Comparison of ENCODE assay signal across 8 cellular contexts in the genomic region with DNA sequence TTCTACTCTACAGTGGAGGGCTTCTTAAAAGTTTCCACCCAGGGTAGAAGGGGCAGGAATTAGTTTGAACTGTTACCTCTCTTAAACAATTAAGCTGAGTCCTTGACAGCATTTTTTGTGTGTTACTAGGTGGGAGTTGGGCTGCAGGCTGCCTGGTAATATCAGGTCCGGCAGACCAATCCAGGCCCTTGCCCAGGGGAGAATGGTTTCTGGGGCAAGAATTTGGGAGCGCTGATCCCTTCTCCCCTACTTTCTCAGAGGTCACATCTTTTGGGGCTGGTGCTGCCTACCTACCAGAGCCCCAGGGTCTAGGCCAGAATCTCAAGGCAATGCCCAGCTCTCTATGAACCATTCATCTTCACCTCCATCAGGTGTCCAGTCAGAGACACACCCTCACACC. TPM values are rescaled to one million over a fixed set of nuclear protein-coding genes. Genes with fewer than 3 reads are reported as not detected.
A peak's percentile ranks its signal among the peaks of the same experiment; 100 is the strongest.
DNase-seq lines count a peak whose midpoint lies in the region; ATAC-seq and TF ChIP-seq lines count a peak whose summit lies in the region.

No MANE protein-coding gene starts in this region.

- no peaks in the 10 kb centered on the region for H3K27me3 Mint-ChIP-seq in T-helper 2 cell treated with Interferon-gamma antibody and Interleukin-4, amounts not matched to agents 5 μg/mL and 100 μg/mL, for 36 hours (ENCODE audit: low read depth)
- no peaks in the 10 kb centered on the region for H3K27me3 Mint-ChIP-seq in activated T-helper 17 cell treated with anti-CD3 and anti-CD28 coated beads, Interleukin-2, amount 50 U/mL, for 72 hours
- H3K27me3 Mint-ChIP-seq in stimulated activated naive B cell treated with anti-CD40 and anti-IgM and Interleukin-4, amounts not matched to agents 10 μg/mL and 1 μg/mL and 100 μg/mL, for 72 hours, result no peaks in the 10 kb centered on the region

- WGBS in lower leg skin, 2 donors, result 41 to 54% methylated on average over 2 of the region's 2 CpGs

- H3K4me3 Mint-ChIP-seq in T-helper 2 cell treated with Interferon-gamma antibody and Interleukin-4, amounts not matched to agents 5 μg/mL and 100 μg/mL, for 36 hours, result peak overlapping the region; percentile 91
- H3K4me3 Mint-ChIP-seq in activated T-helper 17 cell treated with anti-CD3 and anti-CD28 coated beads, Interleukin-2, amount 50 U/mL, for 72 hours, result peak overlapping the region; percentile 98
- H3K4me3 Mint-ChIP-seq in stimulated activated naive B cell treated with anti-CD40 and anti-IgM and Interleukin-4, amounts not matched to agents 10 μg/mL and 1 μg/mL and 100 μg/mL, for 72 hours, result peak overlapping the region; percentile 92 to 95

- peaks cover 20% of the 10 kb centered on the region for H3K36me3 Mint-ChIP-seq in T-helper 2 cell treated with Interferon-gamma antibody and Interleukin-4, amounts not matched to agents 5 μg/mL and 100 μg/mL, for 36 hours (ENCODE audit: low read depth)
- H3K36me3 Mint-ChIP-seq in activated T-helper 17 cell treated with anti-CD3 and anti-CD28 coated beads, Interleukin-2, amount 50 U/mL, for 72 hours (ENCODE audit: low read depth), result peaks cover 64% of the 10 kb centered on the region
- peaks cover 25 to 38% of the 10 kb centered on the region in 2 donors for H3K36me3 Mint-ChIP-seq in stimulated activated naive B cell treated with anti-CD40 and anti-IgM and Interleukin-4, amounts not matched to agents 10 μg/mL and 1 μg/mL and 100 μg/mL, for 72 hours

- intact Hi-C loops in lower leg skin (cut with DNase I; ENCODE audit: low total_unique reads), result no loop called here

- no peak for DNase-seq in T-helper 2 cell treated with Interferon-gamma antibody and Interleukin-4, amounts not matched to agents 5 μg/mL and 100 μg/mL, for 36 hours (ENCODE audit: low spot score)
- DNase-seq in T-helper 2 cell (no peak), lower leg skin (ENCODE audit: low spot score in 2 of 2) (no peak)
- DNase-seq in stimulated activated naive B cell treated with anti-CD40 and anti-IgM and Interleukin-4, amounts not matched to agents 10 μg/mL and 1 μg/mL and 100 μg/mL, for 72 hours, result no peak

- peak overlapping the region; percentile 98 for H3K9ac ChIP-seq in iPS-15b (ENCODE audit: low read depth, low read length)

- peak overlapping the region; percentile 94 for H3K27ac Mint-ChIP-seq in T-helper 2 cell treated with Interferon-gamma antibody and Interleukin-4, amounts not matched to agents 5 μg/mL and 100 μg/mL, for 36 hours
- peak overlapping the region; percentile 96 for H3K27ac Mint-ChIP-seq in activated T-helper 17 cell treated with anti-CD3 and anti-CD28 coated beads, Interleukin-2, amount 50 U/mL, for 72 hours
- peak overlapping the region; percentile 99 for H3K27ac Mint-ChIP-seq in stimulated activated naive B cell treated with anti-CD40 and anti-IgM and Interleukin-4, amounts not matched to agents 10 μg/mL and 1 μg/mL and 100 μg/mL, for 72 hours

- no peaks in the 10 kb centered on the region for H3K27me3 ChIP-seq in iPS-15b (ENCODE audit: control insufficient read depth, insufficient read depth, low read length)

- H3K36me3 ChIP-seq in iPS-15b (ENCODE audit: control insufficient read depth, insufficient read depth, low read length), result peaks cover 32% of the 10 kb centered on the region

- H3K4me1 Mint-ChIP-seq in T-helper 2 cell treated with Interferon-gamma antibody and Interleukin-4, amounts not matched to agents 5 μg/mL and 100 μg/mL, for 36 hours (ENCODE audit: low read depth), result peaks cover 29% of the 10 kb centered on the region
- H3K4me1 Mint-ChIP-seq in activated T-helper 17 cell treated with anti-CD3 and anti-CD28 coated beads, Interleukin-2, amount 50 U/mL, for 72 hours, result peaks cover 32% of the 10 kb centered on the region
- peaks cover 26 to 39% of the 10 kb centered on the region in 2 donors for H3K4me1 Mint-ChIP-seq in stimulated activated naive B cell treated with anti-CD40 and anti-IgM and Interleukin-4, amounts not matched to agents 10 μg/mL and 1 μg/mL and 100 μg/mL, for 72 hours

- TF ChIP-seq CTCF in lower leg skin (IDR thresholded peaks at IDR 0.05), result no peak

- ATAC-seq in activated T-helper 17 cell treated with anti-CD3 and anti-CD28 coated beads, Interleukin-2, amount 50 U/mL, for 72 hours (replicated peaks), result no peak
- no peak for ATAC-seq in stimulated activated naive B cell treated with anti-CD40 and anti-IgM and Interleukin-4, amounts not matched to agents 10 μg/mL and 1 μg/mL and 100 μg/mL, for 72 hours (replicated peaks)
- ATAC-seq in HG02588 (IDR thresholded peaks at IDR 0.05; ENCODE audit: unreplicated experiment), result no peak
- no peak for ATAC-seq in GM18520 (IDR thresholded peaks at IDR 0.05; ENCODE audit: unreplicated experiment)

- no peak for TF ChIP-seq POLR2A in lower leg skin (IDR thresholded peaks at IDR 0.05)

- H3K4me1 ChIP-seq in iPS-15b (ENCODE audit: control insufficient read depth, insufficient read depth, low read length), result peaks cover 10% of the 10 kb centered on the region

- H3K4me3 ChIP-seq in iPS-15b (ENCODE audit: low read depth, low read length) (peak overlapping the region; percentile 99), lower leg skin (ENCODE audit: low read depth, poor library complexity, severe bottlenecking) (no peak overlapping the region)

- H3K9me3 ChIP-seq in iPS-15b (ENCODE audit: control insufficient read depth, insufficient read depth, low read length), result no peaks in the 10 kb centered on the region

- no peaks in the 10 kb centered on the region for H3K9me3 Mint-ChIP-seq in T-helper 2 cell treated with Interferon-gamma antibody and Interleukin-4, amounts not matched to agents 5 μg/mL and 100 μg/mL, for 36 hours
- H3K9me3 Mint-ChIP-seq in activated T-helper 17 cell treated with anti-CD3 and anti-CD28 coated beads, Interleukin-2, amount 50 U/mL, for 72 hours, result no peaks in the 10 kb centered on the region
- no peaks in the 10 kb centered on the region for H3K9me3 Mint-ChIP-seq in stimulated activated naive B cell treated with anti-CD40 and anti-IgM and Interleukin-4, amounts not matched to agents 10 μg/mL and 1 μg/mL and 100 μg/mL, for 72 hours

RNA-seq across cellular contexts. Expression of a gene that starts 1.6 kb away (rescaled TPM):
- 10 to 100 TPM; 34.5 to 71.3 TPM for total RNA-seq in activated T-helper 17 cell treated with anti-CD3 and anti-CD28 coated beads, Interleukin-2, amount 50 U/mL, for 72 hours
- total RNA-seq in lower leg skin, result 10 to 100 TPM; 23.5 to 48.1 (median 24.3) TPM

RNA-seq across cellular contexts. Expression of a gene that starts 14.2 kb away (rescaled TPM):
- total RNA-seq in activated T-helper 17 cell treated with anti-CD3 and anti-CD28 coated beads, Interleukin-2, amount 50 U/mL, for 72 hours, result 10 to 100 TPM; 93.6 to 99.1 TPM
- 100 to 1,000 TPM in 2 of 4 donors, 10 to 100 TPM in 2; 80.3 to 109 (median 102) TPM for total RNA-seq in lower leg skin

RNA-seq across cellular contexts. Expression of a gene that starts 17.8 kb away (rescaled TPM):
- total RNA-seq in activated T-helper 17 cell treated with anti-CD3 and anti-CD28 coated beads, Interleukin-2, amount 50 U/mL, for 72 hours, result 100 to 1,000 TPM in 1 of 2 donors, 10 to 100 TPM in 1; 76.9 to 168 TPM
- 10 to 100 TPM; 25.7 to 41.9 (median 39.1) TPM for total RNA-seq in lower leg skin
